8 cellular contexts compared by ENCODE assay signal in the genomic region with DNA sequence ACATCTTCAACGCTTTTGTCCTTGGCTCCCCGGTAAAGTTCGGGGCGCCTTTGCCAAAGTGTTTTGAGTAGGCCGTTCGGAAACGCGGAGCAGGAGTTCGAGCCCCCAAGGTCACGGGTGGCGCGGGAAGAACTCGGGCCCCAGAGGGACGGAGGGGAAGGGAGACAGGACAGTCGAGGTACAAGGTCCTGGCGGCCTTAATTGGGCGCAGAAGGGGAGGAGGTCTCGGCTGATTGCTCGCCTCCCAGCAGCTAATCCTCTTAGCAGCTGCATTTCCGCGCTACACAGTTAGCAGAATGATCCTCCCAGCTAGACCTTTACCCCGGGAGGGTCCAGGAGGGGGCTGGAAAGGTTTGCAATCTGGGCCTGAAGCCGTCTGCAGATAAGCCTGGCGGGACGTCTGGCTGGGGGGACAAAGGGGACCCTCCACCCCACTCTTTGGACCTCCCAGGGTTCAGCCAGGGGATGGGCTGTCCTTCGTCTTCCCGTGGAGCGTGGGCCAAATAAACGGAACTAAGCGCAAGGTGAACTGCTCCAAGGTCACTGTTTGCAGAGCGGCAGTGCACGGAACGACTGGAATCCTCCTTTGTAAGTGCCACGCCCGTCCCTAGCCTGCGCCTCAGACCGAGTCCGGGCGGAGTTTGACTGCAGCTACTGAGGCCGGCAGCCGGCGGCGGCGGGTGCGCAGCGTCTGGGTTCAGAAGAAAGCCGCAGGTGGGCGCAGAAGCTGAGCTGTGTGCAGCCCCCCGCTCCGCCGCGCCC. TPM values are rescaled to one million over a fixed set of nuclear protein-coding genes. Genes with fewer than 3 reads are reported as not detected.
DNase-seq lines count a peak whose midpoint lies in the region; ATAC-seq and TF ChIP-seq lines count a peak whose summit lies in the region.

No MANE protein-coding gene starts in this region.

- no peak for ATAC-seq in GM19395 (IDR thresholded peaks at IDR 0.05; ENCODE audit: unreplicated experiment)

- in situ Hi-C loops in GM18951 (cut with MboI; ENCODE audit: low sequenced_read_pairs, unreplicated experiment), result loop anchor here (10.0 kb wide), 1 partner anchor 620 kb away; no protein-coding TSS in a partner anchor

- 0 to 2% methylated on average over 33 to 47 of the region's 52 CpGs for WGBS in mesodermal cell (ENCODE audit: insufficient coverage in 2 of 2), 2 experiments
- WGBS in testis, 2 donors, result 8 to 21% methylated on average over 31 to 52 of the region's 52 CpGs

- peaks cover 15% of the 10 kb centered on the region for H3K27me3 ChIP-seq in ascending aorta
- peaks cover 4% of the 10 kb centered on the region; the same call in 1 of the 2 replicates for H3K27me3 ChIP-seq in SJCRH30
- no peaks in the 10 kb centered on the region for H3K27me3 ChIP-seq in testis

- H3K9me3 ChIP-seq in ascending aorta (no peaks in the 10 kb centered on the region), mesodermal cell (ENCODE audit: control insufficient read depth, low read length) (no peaks in the 10 kb centered on the region), SJCRH30 (replicated peaks) (no peaks in the 10 kb centered on the region), testis (no peaks in the 10 kb centered on the region)

- TF ChIP-seq CTCF in 22Rv1 (IDR thresholded peaks at IDR 0.05) (no peak), ascending aorta (IDR thresholded peaks at IDR 0.05) (no peak), testis (IDR thresholded peaks at IDR 0.05) (no peak)

- TF ChIP-seq POLR2A in GM18951 (IDR thresholded peaks at IDR 0.05; ENCODE audit: extremely low read depth, insufficient read depth, insufficient read length) (peak; percentile 4), testis (IDR thresholded peaks at IDR 0.05) (no peak)

- H3K36me3 ChIP-seq in ascending aorta (no peaks in the 10 kb centered on the region), mesodermal cell (ENCODE audit: control insufficient read depth, insufficient read depth, low read length) (no peaks in the 10 kb centered on the region), SJCRH30 (no peaks in the 10 kb centered on the region), testis (ENCODE audit: low read depth, missing control alignments) (no peaks in the 10 kb centered on the region)

- peak overlapping the region; percentile 58; the same call in 1 of the 2 replicates for H3K27ac ChIP-seq in 22Rv1
- H3K27ac ChIP-seq in ascending aorta, result no peak overlapping the region
- H3K27ac ChIP-seq in mesodermal cell (ENCODE audit: low read depth, low read length, severe bottlenecking), result no peak overlapping the region
- no peak overlapping the region for H3K27ac ChIP-seq in SJCRH30
- H3K27ac ChIP-seq in testis, result no peak overlapping the region

- peaks cover 10 to 16% of the 10 kb centered on the region in 2 donors for H3K4me1 ChIP-seq in ascending aorta
- no peaks in the 10 kb centered on the region for H3K4me1 ChIP-seq in mesodermal cell (ENCODE audit: control insufficient read depth, insufficient read depth, low read length, poor library complexity, severe bottlenecking)
- no peaks in the 10 kb centered on the region for H3K4me1 ChIP-seq in SJCRH30
- H3K4me1 ChIP-seq in testis, result peaks cover 7% of the 10 kb centered on the region

- peak overlapping the region; percentile 17 to 73 for H3K4me3 ChIP-seq in ascending aorta
- H3K4me3 ChIP-seq in mesodermal cell (ENCODE audit: extremely low read depth, insufficient read depth, low read length, poor library complexity, severe bottlenecking), result peak overlapping the region; percentile 44
- H3K4me3 ChIP-seq in SJCRH30, result no peak overlapping the region
- peak overlapping the region in 1 of 2 donors; percentile 38 for H3K4me3 ChIP-seq in testis

- intact Hi-C loops in ascending aorta (cut with DNase I) (loop anchor here (5.0 to 10.0 kb wide), 2 partner anchors 530 to 612 kb away; a partner anchor contains a TSS), testis (cut with DNase I; ENCODE audit: low total_unique reads) (loop anchor here (5.0 kb wide), 2 partner anchors 612 to 632 kb away; a partner anchor contains a TSS)

- DNase-seq in ascending aorta (ENCODE audit: low spot score in 2 of 2) (no peak), SJCRH30 (no peak), testis (no peak), NCI-H2196 treated with DMSO at 0.1 percent for 48 hours (lab: John Stamatoyannopoulos, UW; ENCODE audit: unreplicated experiment) (no peak)

RNA-seq across cellular contexts. Expression of a gene that starts 7.2 kb away (rescaled TPM):
- total RNA-seq in ascending aorta (not detected), testis (under 1 TPM; 0.71 to 0.93 TPM)
- polyA plus RNA-seq in mesodermal cell (2013, experiment 1 of 2), result 1.2 TPM
- 0.56 TPM for polyA plus RNA-seq in mesodermal cell (2013, experiment 2 of 2)
- total RNA-seq in SJCRH30 (2014; rRNA removed; shearing (Covaris generic)), result not detected in 2 replicates
- polyA plus RNA-seq in testis (ENCODE audit: insufficient read depth, low read depth, low replicate concordance), result 0.84 TPM
